Comparison of ENCODE assay signal across 4 cellular contexts in genomic region chr19:40968065-40968464, GRCh38. TPM values are rescaled to one million over a fixed set of nuclear protein-coding genes. Genes with fewer than 3 reads are reported as not detected.
"Had no signal": no experiment of that assay in that cellular context is flagged by ENCODE, and none has a peak within 500 bp of the region (broad histone marks: within the 10 kb centered on the region; RNA-seq: fewer than 3 reads in every experiment).

No MANE protein-coding gene starts in this region.

RNA-seq across cellular contexts. Expression of gene CYP2B6, which starts 23.0 kb away (rescaled TPM):
- total RNA-seq: HepG2, HT1080, IMR-90 had no signal
- polyA plus RNA-seq: IgD-negative memory B cell, IMR-90 had no signal
